In genomic region chr4:27472364-27472763, GRCh38 we compare ENCODE assay signal across 4 cellular contexts.
"Had no signal": no experiment of that assay in that cellular context is flagged by ENCODE, and none has a peak within 500 bp of the region (broad histone marks: within the 10 kb centered on the region; RNA-seq: fewer than 3 reads in every experiment).

No MANE protein-coding gene starts in this region.

- ATAC-seq: GM23338, HCT116 had no signal

- H3K9ac ChIP-seq: GM23248 had no signal

- H3K27ac ChIP-seq: GM23248 had no signal

- H3K4me3 ChIP-seq: GM23248, GM23338, HAP-1 had no signal

- H2AFZ ChIP-seq: GM23248, GM23338 had no signal

- H3K36me3 ChIP-seq: HAP-1 had no signal

- H3K4me2 ChIP-seq: GM23338 had no signal

- H3K9me3 ChIP-seq: HAP-1 had no signal
